Comparison of ENCODE assay signal across 8 cellular contexts in genomic region chr1:67687649-67688048, GRCh38. TPM values are rescaled to one million over a fixed set of nuclear protein-coding genes. Genes with fewer than 3 reads are reported as not detected.
DNase-seq lines count a peak whose midpoint lies in the region; ATAC-seq, FAIRE-seq and TF ChIP-seq lines count a peak whose summit lies in the region.

No MANE protein-coding gene starts in this region.

- DNase-seq in Daoy (ENCODE audit: low read depth) = peak; percentile 69
- peak; percentile 51 for DNase-seq in MG63
- DNase-seq in GM12878 (ENCODE audit: low read depth, low spot score) = no peak
- no peak for DNase-seq in amygdala (lab: John Stamatoyannopoulos, UW)
- no peak for DNase-seq in GM12892 (ENCODE audit: insufficient read length)
- no peak for DNase-seq in middle frontal gyrus (ENCODE audit: extremely low spot score, low spot score)
- no peak for DNase-seq in NCI-H1436 treated with DMSO at 0.1 percent for 48 hours (lab: John Stamatoyannopoulos, UW)

- TF ChIP-seq RAD21 in GM12878 (IDR thresholded peaks at IDR 0.05; ENCODE audit: insufficient read depth, low read depth, low read length) (no peak), neural cell (conservative IDR thresholded peaks at IDR 0.05) (no peak)

- CTCF ChIA-PET in GM12878 (lab: Yijun Ruan, JAX) = interaction anchor here (0.6 to 8.6 kb wide), 11 partner anchors 10 to 152 kb away, joined by 3 to 107 read pairs (median 3); no protein-coding TSS in a partner anchor

- H3K9ac ChIP-seq in GM12878 (ENCODE audit: control insufficient read depth, insufficient read depth, low read length) (peak overlapping the region; percentile 21; the same call in 1 of the 2 replicates), neural cell (ENCODE audit: low read length) (no peak overlapping the region)

- no peak for ATAC-seq in GM12878

- H3F3A ChIP-seq in neural cell (ENCODE audit: insufficient read depth, low read length, poor library complexity, severe bottlenecking) = no peaks in the 10 kb centered on the region

- TSS peak; percentile 70 for BruUV-seq in GM12878 (replicated peaks; lab: Mats Ljungman, UMichigan)

- no peak overlapping the region for H3K27ac ChIP-seq in GM12878 (ENCODE audit: control insufficient read depth, insufficient read depth)
- no peak overlapping the region for H3K27ac ChIP-seq in neural cell (ENCODE audit: low read length)

- TF ChIP-seq EP300 in GM12878 (IDR thresholded peaks at IDR 0.05; ENCODE audit: borderline replicate concordance in 1 of 2, control insufficient read depth in 1 of 2, low read depth in 2 of 2, low read length in 2 of 2) (no peak), neural cell (conservative IDR thresholded peaks at IDR 0.05; ENCODE audit: poor library complexity, severe bottlenecking) (no peak)

- WGBS in GM12878 (ENCODE audit: insufficient coverage, insufficient replicate concordance, low lambda C conversion rate, missing lambda C conversion rate) = 82% methylated on average over 4 of the region's 4 CpGs

- no peaks in the 10 kb centered on the region for H3K9me2 ChIP-seq in neural cell (ENCODE audit: insufficient read depth, low read length)

- no peaks in the 10 kb centered on the region for H3K27me3 ChIP-seq in MG63
- peaks cover 0 to 2% of the 10 kb centered on the region in 2 experiments; a peak in 2 of 4 replicates for H3K27me3 ChIP-seq in GM12878 (replicated peaks in 1 of 2; ENCODE audit: control insufficient read depth in 2 of 2, insufficient read depth in 2 of 2, low read length in 1 of 2)
- no peaks in the 10 kb centered on the region for H3K27me3 ChIP-seq in neural cell (ENCODE audit: insufficient read depth, low read depth, low read length)

- H3K4me3 ChIP-seq in MG63 = peak overlapping the region; percentile 92
- peak overlapping the region; percentile 81; the same call in 1 of the 2 replicates for H3K4me3 ChIP-seq in GM12878
- H3K4me3 ChIP-seq in neural cell (ENCODE audit: low read length) = peak overlapping the region; percentile 94

- H3K79me2 ChIP-seq in GM12878 (ENCODE audit: control insufficient read depth, insufficient read depth, low read length) (peaks cover 25% of the 10 kb centered on the region), neural cell (replicated peaks; ENCODE audit: insufficient read depth, low read length) (peaks cover 8% of the 10 kb centered on the region)

- no peak for FAIRE-seq in GM12878 (lab: Jason Lieb, UNC)
- FAIRE-seq in GM12892 (lab: Jason Lieb, UNC) = no peak

- peaks cover 55% of the 10 kb centered on the region for H3K36me3 ChIP-seq in MG63
- 0 out of 4 replicates have a peak, but pooled peaks cover 0 to 3% of the 10 kb centered on the region in 2 experiments for H3K36me3 ChIP-seq in GM12878 (ENCODE audit: control insufficient read depth in 2 of 2, insufficient read depth in 2 of 2, low read length in 1 of 2)
- no peaks in the 10 kb centered on the region for H3K36me3 ChIP-seq in neural cell (ENCODE audit: insufficient read depth, low read length)

- H3K4me1 ChIP-seq in GM12878 (ENCODE audit: control insufficient read depth, insufficient read depth, low read length) = peaks cover 8% of the 10 kb centered on the region

- SMC1A ChIA-PET in GM12878 (lab: Charles Lee; ENCODE audit: uncharacterized antibody, unreplicated experiment) = interaction anchor here (1.1 to 11.4 kb wide), 8 partner anchors 22 to 141 kb away, joined by 3 to 197 read pairs (median 4); no protein-coding TSS in a partner anchor

- TF ChIP-seq POLR2A in GM12878 (IDR thresholded peaks at IDR 0.05; ENCODE audit: low read depth, low read length) (no peak), GM12892 (IDR thresholded peaks at IDR 0.05; ENCODE audit: low read depth, low read length) (no peak)

- TF ChIP-seq CTCF in GM12878 (IDR thresholded peaks at IDR 0.05 in 2 of 3, conservative IDR thresholded peaks at IDR 0.05 in 1 of 3; ENCODE audit: control insufficient read depth in 2 of 3, extremely low read depth in 1 of 3, insufficient read depth in 1 of 3, low read depth in 3 of 3, low read length in 3 of 3) (no peak), neural cell (IDR thresholded peaks at IDR 0.05; ENCODE audit: poor library complexity, severe bottlenecking) (no peak)

- H3K4me2 ChIP-seq in GM12878 (ENCODE audit: control insufficient read depth, insufficient read depth) = peak overlapping the region; percentile 93; the same call in 1 of the 2 replicates
- peak overlapping the region; percentile 98 for H3K4me2 ChIP-seq in neural cell (ENCODE audit: low read length)

- POLR2A ChIA-PET in GM12878 (lab: Charles Lee) = interaction anchor here (1.1 to 2.1 kb wide), 2 partner anchors 17 to 66 kb away, joined by 3 to 4 read pairs; no protein-coding TSS in a partner anchor

- RAD21 ChIA-PET in GM12878 (lab: Charles Lee; ENCODE audit: unreplicated experiment) = interaction anchor here (1.1 to 11.0 kb wide), 5 partner anchors 46 to 152 kb away, joined by 3 to 225 read pairs (median 6); no protein-coding TSS in a partner anchor

- H3K9me3 ChIP-seq in MG63 = no peaks in the 10 kb centered on the region
- no peaks in the 10 kb centered on the region; the same call in 2 of the 3 replicates for H3K9me3 ChIP-seq in GM12878 (replicated peaks; ENCODE audit: control insufficient read depth, insufficient read depth, low read length)
- no peaks in the 10 kb centered on the region for H3K9me3 ChIP-seq in neural cell (ENCODE audit: low read length)

- intact Hi-C loops in GM12878 (cut with micrococcal nuclease; ENCODE audit: unreplicated experiment) = loop anchor here (2.0 to 10.0 kb wide), 5 partner anchors 45 to 353 kb away; partner anchors contain the start of gene SERBP1

- H2AFZ ChIP-seq in GM12878 (ENCODE audit: control insufficient read depth, low read depth, low read length) = no peak overlapping the region
- no peak overlapping the region for H2AFZ ChIP-seq in neural cell (ENCODE audit: low read depth, low read length)

- no peaks in the 10 kb centered on the region for H4K20me1 ChIP-seq in GM12878 (ENCODE audit: control insufficient read depth, insufficient read depth)
- H4K20me1 ChIP-seq in neural cell (ENCODE audit: insufficient read depth) = no peaks in the 10 kb centered on the region

- in situ Hi-C loops in GM12878 (cut with MboI) = no loop called here

TF ChIP-seq in GM12878, 131 proteins besides CTCF, POLR2A, EP300 and RAD21:
- TF ChIP-seq NBN (IDR thresholded peaks at IDR 0.05) (no peak), POLR2AphosphoS2 (IDR thresholded peaks at IDR 0.05; ENCODE audit: low read depth, low read length) (no peak), CHD1 (IDR thresholded peaks at IDR 0.05; ENCODE audit: low read depth, low read length) (no peak), MTA3 (IDR thresholded peaks at IDR 0.05; ENCODE audit: borderline replicate concordance, low read length) (no peak), BCL11A (IDR thresholded peaks at IDR 0.05; ENCODE audit: low read depth, low read length) (no peak), SIX5 (IDR thresholded peaks at IDR 0.05; ENCODE audit: low read depth, low read length, severe bottlenecking) (no peak), NR2C1 (IDR thresholded peaks at IDR 0.05) (no peak), MEF2A (IDR thresholded peaks at IDR 0.05; ENCODE audit: insufficient read depth, low read depth, low read length) (no peak), CHD4 (IDR thresholded peaks at IDR 0.05) (no peak)
TF ChIP-seq in GM12878: peak in this region for 0.

TF ChIP-seq in neural cell, 6 proteins besides CTCF, POLR2A, EP300 and RAD21 (continues in another document):
- TF ChIP-seq REST (IDR thresholded peaks at IDR 0.05; ENCODE audit: borderline replicate concordance) (no peak), POLR2AphosphoS5 (IDR thresholded peaks at IDR 0.05) (no peak)

RNA-seq across cellular contexts. Expression of gene GADD45A, which starts 2.6 kb away (rescaled TPM):
- 81.7 and 82.6 TPM in 2 replicates for total RNA-seq in Daoy (2014; rRNA removed; shearing (Covaris generic))
- total RNA-seq in MG63 (2014; rRNA removed; shearing (Covaris generic); ENCODE audit: low replicate concordance) = 16.5 and 20.5 TPM in 2 replicates
- 18.1 and 22.4 TPM in 2 replicates for total RNA-seq in GM12878 (2013; cell fraction: nucleolus; rRNA removed)
- 18.4 and 19.7 TPM in 2 replicates for total RNA-seq in GM12878 (2014; rRNA removed)
- 13.0 and 14.6 TPM in 2 replicates for total RNA-seq in GM12878 (2014; rRNA removed; fragmentation: Illumina TruSeq; extraction: Trizol)
- total RNA-seq in GM12878 (2021) = 25.7 and 26.1 TPM in 2 replicates
- 14.5 TPM for polyA plus RNA-seq in GM12878 (2011; ENCODE audit: low read depth)
- 20.6 and 27.8 TPM in 2 replicates for polyA plus RNA-seq in GM12878 (2011; rRNA removed)
- polyA plus RNA-seq in GM12878 (2011; cell fraction: cytosol; rRNA removed) = 24.3 and 24.4 TPM in 2 replicates
- 41.6 and 53.4 TPM in 2 replicates for polyA plus RNA-seq in GM12878 (2011; cell fraction: nucleus; rRNA removed)
- polyA plus RNA-seq in GM12878 (2012) = 31.6 and 44.9 TPM in 2 replicates
- 16.1 and 29.0 TPM in 2 replicates for polyA plus RNA-seq in GM12878 (2014; fragmentation: Illumina TruSeq; extraction: Trizol)
- 1 to 10 TPM; 4.7 to 9.3 TPM for polyA plus RNA-seq in GM12878 (2014; fragmentation: Nextera tagmentation; extraction: Ambion mirVana)
- polyA plus RNA-seq in GM12878 (2014; rRNA removed) = 18.7 and 20.0 TPM in 2 replicates
- 10 to 100 TPM; 41.2 to 48.9 TPM for polyA plus RNA-seq in GM12878 (2016; fragmentation: Nextera tagmentation; extraction: Ambion mirVana)
- 5.9 and 6.2 TPM in 2 replicates for polyA minus RNA-seq in GM12878 (2011; rRNA and poly(A)+ RNA removed)
- polyA minus RNA-seq in GM12878 (2011; cell fraction: cytosol; rRNA and poly(A)+ RNA removed) = 8.7 and 13.5 TPM in 2 replicates
- polyA minus RNA-seq in GM12878 (2011; cell fraction: nucleus; rRNA and poly(A)+ RNA removed) = 29.6 and 39.4 TPM in 2 replicates
- 13.7 and 17.1 TPM in 2 replicates for polyA plus RNA-seq in neural cell
- 14.6 and 20.0 TPM in 2 replicates for polyA minus RNA-seq in neural cell
- 44.4 TPM for polyA plus RNA-seq in GM12892 (2012; ENCODE audit: missing spikeins)

Comparison
In these comparisons a context has a peak if more than half of its experiments do, and no peak if none do; other contexts are left out.
1. DNase-seq: peak in Daoy (single experiment) and MG63 (single experiment); none in GM12878 (single experiment), amygdala (0 of 56), GM12892 (single experiment), middle frontal gyrus (single experiment) and NCI-H1436 treated with DMSO at 0.1 percent for 48 hours (single experiment).
2. Peak in every context shown above with its lines, with median percentiles within 50 percentile points of each other: H3K4me3 ChIP-seq.